ENCODE assay signal across 12 cellular contexts in the genomic region with DNA sequence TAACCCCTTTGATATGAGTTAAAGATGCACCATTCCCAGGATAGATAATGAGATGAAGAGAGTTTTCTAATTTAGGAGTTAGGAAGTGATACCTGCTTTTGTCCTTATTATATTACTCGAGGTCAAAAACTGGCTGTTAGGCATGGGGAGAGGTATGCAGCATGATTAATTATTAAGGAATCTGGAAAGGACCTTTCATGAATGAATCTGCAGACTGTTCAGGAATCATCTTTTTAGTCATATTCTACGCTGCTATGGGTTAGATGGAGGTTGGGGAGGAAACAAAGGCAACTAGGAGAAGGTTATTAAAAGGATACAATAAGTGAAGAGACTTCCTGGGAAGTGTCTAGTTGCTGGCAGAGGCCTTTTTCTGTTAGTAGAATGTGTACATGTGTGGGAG.
"Had no signal": no experiment of that assay in that cellular context is flagged by ENCODE, and none has a peak within 500 bp of the region (broad histone marks: within the 10 kb centered on the region; RNA-seq: fewer than 3 reads in every experiment).

No MANE protein-coding gene starts in this region.

- H3K9me3 ChIP-seq: left lung, right atrium auricular region, transverse colon had no signal

- DNase-seq: activated CD4-positive, alpha-beta T cell treated with anti-CD3 and anti-CD28 coated beads for 36 hours; activated CD4-positive, alpha-beta T cell treated with anti-CD3 and anti-CD28 coated beads, Interleukin-2, amount 50 U/mL, for 48 hours; activated gamma-delta T cell treated with Interleukin-2 at 50 U/mL for 16 hours; dorsolateral prefrontal cortex; foreskin fibroblast; left lung; naive B cell; transverse colon had no signal

- H3K79me2 ChIP-seq: hepatocyte had no signal

- H3K4me2 ChIP-seq: hepatocyte, neural progenitor cell had no signal

- H3K4me1 ChIP-seq: left lung, neural progenitor cell, right atrium auricular region, transverse colon had no signal

- H3K27ac ChIP-seq: epithelial cell of prostate, hepatocyte, left lung, neural progenitor cell, right atrium auricular region, transverse colon had no signal

- H3K4me3 ChIP-seq: dorsolateral prefrontal cortex, hepatocyte, left lung, neural progenitor cell, right atrium auricular region, transverse colon had no signal

- H3K27me3 ChIP-seq: dorsolateral prefrontal cortex, hepatocyte, left lung, neural progenitor cell, right atrium auricular region, transverse colon had no signal

- H2AFZ ChIP-seq: hepatocyte, neural progenitor cell had no signal

- H3K9ac ChIP-seq: neural progenitor cell had no signal

- H3K36me3 ChIP-seq: left lung, neural progenitor cell, right atrium auricular region, transverse colon had no signal
